In genomic region chr3:169232863-169233262, GRCh38 we compare ENCODE assay signal across 16 cellular contexts.
DNase-seq lines count a peak whose midpoint lies in the region; ATAC-seq and TF ChIP-seq lines count a peak whose summit lies in the region.
"Had no signal": no experiment of that assay in that cellular context is flagged by ENCODE, and none has a peak within 500 bp of the region (broad histone marks: within the 10 kb centered on the region; RNA-seq: fewer than 3 reads in every experiment).

No MANE protein-coding gene starts in this region.

- no peak overlapping the region for H3K27ac Mint-ChIP-seq in stimulated activated memory B cell treated with anti-CD40 and anti-IgM and Interleukin-4, amounts not matched to agents 10 μg/mL and 1 μg/mL and 100 μg/mL, for 72 hours
- H3K27ac Mint-ChIP-seq: activated CD8-positive, alpha-beta T cell treated with anti-CD3 and anti-CD28 coated beads for 36 hours; stimulated activated naive CD8-positive, alpha-beta T cell treated with anti-CD3 and anti-CD28 coated beads, Interleukin-15, amount 100 ng/mL, for 72 hours; T-helper 2 cell treated with Interferon-gamma antibody and Interleukin-4, amounts not matched to agents 5 μg/mL and 100 μg/mL, for 36 hours had no signal

- H4K20me1 ChIP-seq in PC-3 (ENCODE audit: low read length) (no peaks in the 10 kb centered on the region), smooth muscle cell (ENCODE audit: low read depth) (no peaks in the 10 kb centered on the region)

- peaks cover 23% of the 10 kb centered on the region for H3K4me1 ChIP-seq in left ventricle myocardium inferior
- H3K4me1 ChIP-seq in PC-3 (ENCODE audit: insufficient read depth, low read length) = peaks cover 6% of the 10 kb centered on the region
- H3K4me1 ChIP-seq in smooth muscle cell (ENCODE audit: low read depth) = peaks cover 5% of the 10 kb centered on the region
- H3K4me1 ChIP-seq: gastrocnemius medialis had no signal

- 23% methylated on average over 3 of the region's 3 CpGs for WGBS in smooth muscle cell (ENCODE audit: low lambda C conversion rate)

- no TSS peak for BruUV-seq in PC-3 (replicated peaks; lab: Mats Ljungman, UMichigan)

- H3K27me3 Mint-ChIP-seq in activated T-cell treated with anti-CD3 and anti-CD28 coated beads, Interleukin-2, amount 50 U/mL, for 4 hours (ENCODE audit: low read depth) = peaks cover 3% of the 10 kb centered on the region
- H3K27me3 Mint-ChIP-seq in stimulated activated memory B cell treated with anti-CD40 and anti-IgM and Interleukin-4, amounts not matched to agents 10 μg/mL and 1 μg/mL and 100 μg/mL, for 72 hours = no peaks in the 10 kb centered on the region

- H3K9ac ChIP-seq in PC-3 (ENCODE audit: low read length) (no peak overlapping the region), smooth muscle cell (ENCODE audit: low read depth) (no peak overlapping the region)

- H3K9me2 ChIP-seq in PC-3 (replicated peaks; ENCODE audit: low read length) = no peaks in the 10 kb centered on the region

- H3K27me3 ChIP-seq in left ventricle myocardium inferior (ENCODE audit: low read depth) = no peaks in the 10 kb centered on the region
- no peaks in the 10 kb centered on the region for H3K27me3 ChIP-seq in PC-3 (ENCODE audit: low read length)
- H3K27me3 ChIP-seq in smooth muscle cell (ENCODE audit: low read depth) = no peaks in the 10 kb centered on the region
- H3K27me3 ChIP-seq: gastrocnemius medialis had no signal

- H2AFZ ChIP-seq in PC-3 (ENCODE audit: low read length) (peak overlapping the region; percentile 80), smooth muscle cell (ENCODE audit: low read depth) (peak overlapping the region; percentile 46)

- intact Hi-C loops in left ventricle myocardium inferior (cut with micrococcal nuclease) (loop anchor here (2.0 kb wide), 1 partner anchor 62 kb away; no protein-coding TSS in a partner anchor), Right ventricle myocardium inferior (cut with DNase I) (no loop called here), PC-3 (cut with micrococcal nuclease) (no loop called here)

- POLR2A ChIA-PET in PC-3 (lab: Charles Lee; ENCODE audit: unreplicated experiment) = no interaction called here

- TF ChIP-seq CTCF in left ventricle myocardium inferior (IDR thresholded peaks at IDR 0.05; ENCODE audit: borderline replicate concordance) (no peak), PC-3 (conservative IDR thresholded peaks at IDR 0.05; ENCODE audit: low read depth, low read length) (no peak), smooth muscle cell (IDR thresholded peaks at IDR 0.05; ENCODE audit: borderline replicate concordance, insufficient read depth, poor library complexity, severe bottlenecking) (no peak), GM13976 (IDR thresholded peaks at IDR 0.05; ENCODE audit: borderline replicate concordance, control extremely low read depth, extremely low read depth, insufficient read depth, missing control alignments) (no peak)

- DNase-seq in left ventricle myocardium inferior (no peak), Right ventricle myocardium inferior (ENCODE audit: missing footprints) (no peak), PC-3 (no peak), fibroblast of gingiva (ENCODE audit: low read depth) (peak; percentile 8), smooth muscle cell (lab: John Stamatoyannopoulos, UW; ENCODE audit: unreplicated experiment) (no peak), GM13976 (ENCODE audit: low spot score) (no peak)
- no peak for DNase-seq in activated T-cell treated with anti-CD3 and anti-CD28 coated beads, Interleukin-2, amount 50 U/mL, for 4 hours
- DNase-seq: activated CD8-positive, alpha-beta T cell treated with anti-CD3 and anti-CD28 coated beads for 36 hours; AML-193; gastrocnemius medialis; GDM1; NCI-H187; retina; stimulated activated naive CD8-positive, alpha-beta T cell treated with anti-CD3 and anti-CD28 coated beads, Interleukin-15, amount 100 ng/mL, for 72 hours had no signal

- no peaks in the 10 kb centered on the region for H3K36me3 ChIP-seq in left ventricle myocardium inferior
- no peaks in the 10 kb centered on the region for H3K36me3 ChIP-seq in PC-3 (ENCODE audit: low read depth, low read length)
- H3K36me3 ChIP-seq in smooth muscle cell (ENCODE audit: low read depth) = no peaks in the 10 kb centered on the region
- H3K36me3 ChIP-seq: gastrocnemius medialis had no signal

- no peaks in the 10 kb centered on the region for H3K36me3 Mint-ChIP-seq in activated T-cell treated with anti-CD3 and anti-CD28 coated beads, Interleukin-2, amount 50 U/mL, for 4 hours (ENCODE audit: insufficient read depth)
- H3K36me3 Mint-ChIP-seq in stimulated activated memory B cell treated with anti-CD40 and anti-IgM and Interleukin-4, amounts not matched to agents 10 μg/mL and 1 μg/mL and 100 μg/mL, for 72 hours = no peaks in the 10 kb centered on the region

- H3F3A ChIP-seq in PC-3 (ENCODE audit: low read length, unreplicated experiment) (no peaks in the 10 kb centered on the region), smooth muscle cell (ENCODE audit: low read depth) (no peaks in the 10 kb centered on the region)

- no peaks in the 10 kb centered on the region for H3K9me3 Mint-ChIP-seq in activated T-cell treated with anti-CD3 and anti-CD28 coated beads, Interleukin-2, amount 50 U/mL, for 4 hours
- no peaks in the 10 kb centered on the region for H3K9me3 Mint-ChIP-seq in stimulated activated memory B cell treated with anti-CD40 and anti-IgM and Interleukin-4, amounts not matched to agents 10 μg/mL and 1 μg/mL and 100 μg/mL, for 72 hours
- H3K9me3 Mint-ChIP-seq: activated CD8-positive, alpha-beta T cell treated with anti-CD3 and anti-CD28 coated beads for 36 hours; stimulated activated naive CD8-positive, alpha-beta T cell treated with anti-CD3 and anti-CD28 coated beads, Interleukin-15, amount 100 ng/mL, for 72 hours; T-helper 2 cell treated with Interferon-gamma antibody and Interleukin-4, amounts not matched to agents 5 μg/mL and 100 μg/mL, for 36 hours had no signal

- CTCF ChIA-PET in PC-3 (lab: Charles Lee) = no interaction called here

- H3K4me2 ChIP-seq in PC-3 (ENCODE audit: low read length) (no peak overlapping the region), smooth muscle cell (no peak overlapping the region)

- H3K79me2 ChIP-seq in PC-3 (ENCODE audit: low read length) (no peaks in the 10 kb centered on the region), smooth muscle cell (ENCODE audit: low read depth) (no peaks in the 10 kb centered on the region)

- H3K4me3 ChIP-seq in left ventricle myocardium inferior = no peak overlapping the region
- H3K4me3 ChIP-seq in PC-3 (ENCODE audit: low read length) = no peak overlapping the region
- no peak overlapping the region for H3K4me3 ChIP-seq in smooth muscle cell
- H3K4me3 ChIP-seq: gastrocnemius medialis had no signal

- ATAC-seq in Right ventricle myocardium inferior (no peak), PC-3 (no peak)
- no peak for ATAC-seq in activated T-cell treated with anti-CD3 and anti-CD28 coated beads, Interleukin-2, amount 50 U/mL, for 4 hours
- no peak for ATAC-seq in stimulated activated memory B cell treated with anti-CD40 and anti-IgM and Interleukin-4, amounts not matched to agents 10 μg/mL and 1 μg/mL and 100 μg/mL, for 72 hours
- ATAC-seq: activated CD8-positive, alpha-beta T cell treated with anti-CD3 and anti-CD28 coated beads for 36 hours; gastrocnemius medialis; stimulated activated naive CD8-positive, alpha-beta T cell treated with anti-CD3 and anti-CD28 coated beads, Interleukin-15, amount 100 ng/mL, for 72 hours had no signal

- in situ Hi-C loops in GM13976 (cut with MboI; ENCODE audit: low sequenced_read_pairs, unreplicated experiment) = no loop called here

- H3K27ac ChIP-seq in left ventricle myocardium inferior (replicated peaks) = peak overlapping the region; percentile 17
- no peak overlapping the region for H3K27ac ChIP-seq in PC-3 (ENCODE audit: low read length)
- H3K27ac ChIP-seq in smooth muscle cell (ENCODE audit: low read depth) = no peak overlapping the region

- no peaks in the 10 kb centered on the region for H3K4me1 Mint-ChIP-seq in activated T-cell treated with anti-CD3 and anti-CD28 coated beads, Interleukin-2, amount 50 U/mL, for 4 hours (ENCODE audit: low read depth)
- no peaks in the 10 kb centered on the region for H3K4me1 Mint-ChIP-seq in stimulated activated memory B cell treated with anti-CD40 and anti-IgM and Interleukin-4, amounts not matched to agents 10 μg/mL and 1 μg/mL and 100 μg/mL, for 72 hours

- H3K9me3 ChIP-seq in left ventricle myocardium inferior (replicated peaks) (no peaks in the 10 kb centered on the region), PC-3 (ENCODE audit: low read length) (no peaks in the 10 kb centered on the region), smooth muscle cell (replicated peaks; ENCODE audit: low read depth) (no peaks in the 10 kb centered on the region)
- H3K9me3 ChIP-seq: gastrocnemius medialis had no signal

- no peak overlapping the region for H3K4me3 Mint-ChIP-seq in activated T-cell treated with anti-CD3 and anti-CD28 coated beads, Interleukin-2, amount 50 U/mL, for 4 hours
- no peak overlapping the region for H3K4me3 Mint-ChIP-seq in stimulated activated memory B cell treated with anti-CD40 and anti-IgM and Interleukin-4, amounts not matched to agents 10 μg/mL and 1 μg/mL and 100 μg/mL, for 72 hours
- H3K4me3 Mint-ChIP-seq: activated CD8-positive, alpha-beta T cell treated with anti-CD3 and anti-CD28 coated beads for 36 hours; stimulated activated naive CD8-positive, alpha-beta T cell treated with anti-CD3 and anti-CD28 coated beads, Interleukin-15, amount 100 ng/mL, for 72 hours; T-helper 2 cell treated with Interferon-gamma antibody and Interleukin-4, amounts not matched to agents 5 μg/mL and 100 μg/mL, for 36 hours had no signal
